In the genomic region with DNA sequence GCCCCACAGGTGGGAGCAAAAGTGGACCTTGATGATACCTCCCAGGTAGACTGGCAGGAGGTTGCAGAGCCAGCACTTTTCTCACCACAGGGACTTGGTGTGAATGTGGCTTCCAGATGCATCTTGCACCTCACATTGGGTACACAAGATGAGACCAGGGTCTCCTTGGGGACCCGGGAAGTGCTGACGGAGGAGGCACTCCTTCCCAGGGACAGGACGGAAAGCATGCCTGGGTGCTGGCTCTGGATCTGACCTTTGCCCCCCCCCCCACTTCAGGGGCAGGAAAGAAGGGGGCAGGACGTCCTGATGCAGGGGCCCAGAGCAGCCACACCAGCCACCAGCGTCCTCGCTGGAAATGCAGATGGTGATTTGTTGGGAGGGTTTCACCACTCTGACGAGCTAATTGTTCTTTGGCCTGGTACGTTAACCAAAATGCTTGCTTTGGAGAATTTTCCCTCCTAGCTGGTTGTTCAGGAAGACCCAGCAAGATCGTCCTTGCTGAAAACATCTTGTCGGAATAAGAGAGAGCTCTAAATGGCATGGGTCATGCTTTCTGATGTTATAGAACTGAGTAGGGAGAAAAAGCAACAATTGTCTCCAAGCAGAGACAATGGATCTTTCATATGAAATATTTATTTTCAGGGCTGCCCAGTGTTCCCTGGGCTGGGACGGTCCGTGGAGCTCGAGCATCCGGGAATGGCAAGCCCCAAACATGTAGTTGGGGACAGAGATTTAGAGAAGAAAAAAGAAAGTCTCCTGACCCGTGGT, we compare ENCODE assay signal across 1 cellular context.
TF ChIP-seq lines count a peak whose summit lies in the region.

No MANE protein-coding gene starts in this region.

TF ChIP-seq in IMR-90, 13 proteins besides CTCF, POLR2A, EP300 and RAD21 (continued from another document):
- TF ChIP-seq, protein P1, sequence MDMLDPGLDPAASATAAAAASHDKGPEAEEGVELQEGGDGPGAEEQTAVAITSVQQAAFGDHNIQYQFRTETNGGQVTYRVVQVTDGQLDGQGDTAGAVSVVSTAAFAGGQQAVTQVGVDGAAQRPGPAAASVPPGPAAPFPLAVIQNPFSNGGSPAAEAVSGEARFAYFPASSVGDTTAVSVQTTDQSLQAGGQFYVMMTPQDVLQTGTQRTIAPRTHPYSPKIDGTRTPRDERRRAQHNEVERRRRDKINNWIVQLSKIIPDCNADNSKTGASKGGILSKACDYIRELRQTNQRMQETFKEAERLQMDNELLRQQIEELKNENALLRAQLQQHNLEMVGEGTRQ (IDR thresholded peaks at IDR 0.05; ENCODE audit: low read depth, low read length): no peak
- no peak for TF ChIP-seq BHLHE40 (IDR thresholded peaks at IDR 0.05; ENCODE audit: low read depth, low read length)
- no peak for TF ChIP-seq FOS (IDR thresholded peaks at IDR 0.05; ENCODE audit: low read depth, low read length)
- no peak for TF ChIP-seq NFE2L2 (IDR thresholded peaks at IDR 0.05; ENCODE audit: low read depth, low read length)
